In the genomic region with DNA sequence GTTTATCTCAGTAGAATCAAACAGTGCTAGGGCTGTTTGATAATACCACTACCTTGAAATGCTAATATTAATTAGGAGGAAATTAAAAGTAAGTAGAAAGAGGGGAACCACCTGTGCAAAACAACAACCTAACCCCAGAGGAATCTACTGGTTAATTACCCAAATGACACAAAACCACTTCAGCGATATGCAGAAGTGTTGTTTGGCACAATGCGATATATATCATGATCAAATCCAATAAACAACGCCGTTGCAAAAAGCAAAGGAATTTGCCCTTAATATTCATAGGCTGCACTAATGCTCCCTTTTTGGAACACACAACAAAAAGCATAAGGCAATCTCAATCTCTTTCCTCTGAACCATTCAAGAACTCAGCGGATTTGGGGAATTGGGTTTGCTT, we compare ENCODE assay signal across 8 cellular contexts. TPM values are rescaled to one million over a fixed set of nuclear protein-coding genes. Genes with fewer than 3 reads are reported as not detected.
A peak's percentile ranks its signal among the peaks of the same experiment; 100 is the strongest.
DNase-seq lines count a peak whose midpoint lies in the region; ATAC-seq and TF ChIP-seq lines count a peak whose summit lies in the region.

No MANE protein-coding gene starts in this region.

- peaks cover 11% of the 10 kb centered on the region for H3K36me3 Mint-ChIP-seq in activated B cell treated with CpG ODN at 0.5 μM for 24 hours (ENCODE audit: low read depth)
- H3K36me3 Mint-ChIP-seq in stimulated activated naive B cell treated with anti-CD40 and anti-IgM and Interleukin-4, amounts not matched to agents 10 μg/mL and 1 μg/mL and 100 μg/mL, for 72 hours = peaks cover 2 to 5% of the 10 kb centered on the region in 2 donors

- H3K27me3 Mint-ChIP-seq in activated B cell treated with CpG ODN at 0.5 μM for 24 hours = no peaks in the 10 kb centered on the region
- no peaks in the 10 kb centered on the region for H3K27me3 Mint-ChIP-seq in stimulated activated naive B cell treated with anti-CD40 and anti-IgM and Interleukin-4, amounts not matched to agents 10 μg/mL and 1 μg/mL and 100 μg/mL, for 72 hours

- intact Hi-C loops in activated B cell treated with CpG ODN at 0.5 μM for 24 hours (cut with micrococcal nuclease) = loop anchor here (5.0 to 10.0 kb wide), 4 partner anchors 486 to 1068 kb away; a partner anchor contains a TSS

- peak overlapping the region; percentile 84 for H3K4me3 Mint-ChIP-seq in activated B cell treated with CpG ODN at 0.5 μM for 24 hours
- H3K4me3 Mint-ChIP-seq in stimulated activated naive B cell treated with anti-CD40 and anti-IgM and Interleukin-4, amounts not matched to agents 10 μg/mL and 1 μg/mL and 100 μg/mL, for 72 hours = peak overlapping the region; percentile 88 to 93

- ATAC-seq in activated B cell treated with CpG ODN at 0.5 μM for 24 hours (ENCODE audit: low read depth) (no peak), GM21390 (IDR thresholded peaks at IDR 0.05; ENCODE audit: unreplicated experiment) (no peak)
- no peak for ATAC-seq in stimulated activated naive B cell treated with anti-CD40 and anti-IgM and Interleukin-4, amounts not matched to agents 10 μg/mL and 1 μg/mL and 100 μg/mL, for 72 hours (replicated peaks)

- H3K36me3 ChIP-seq in iPS-18a (ENCODE audit: control insufficient read depth, low read depth, low read length) = no peaks in the 10 kb centered on the region

- no peak overlapping the region for H3K27ac ChIP-seq in iPS-18a (ENCODE audit: low read length)

- H3K27me3 ChIP-seq in iPS-18a (ENCODE audit: control insufficient read depth, insufficient read depth, low read length) = peaks cover 13% of the 10 kb centered on the region

- H3K9me3 Mint-ChIP-seq in activated B cell treated with CpG ODN at 0.5 μM for 24 hours = no peaks in the 10 kb centered on the region
- peaks cover under 1 to 1% of the 10 kb centered on the region in 2 donors for H3K9me3 Mint-ChIP-seq in stimulated activated naive B cell treated with anti-CD40 and anti-IgM and Interleukin-4, amounts not matched to agents 10 μg/mL and 1 μg/mL and 100 μg/mL, for 72 hours

- H3K4me1 Mint-ChIP-seq in activated B cell treated with CpG ODN at 0.5 μM for 24 hours = peaks cover 53% of the 10 kb centered on the region
- H3K4me1 Mint-ChIP-seq in stimulated activated naive B cell treated with anti-CD40 and anti-IgM and Interleukin-4, amounts not matched to agents 10 μg/mL and 1 μg/mL and 100 μg/mL, for 72 hours = peaks cover 26 to 61% of the 10 kb centered on the region in 2 donors

- H3K9me3 ChIP-seq in iPS-18a (ENCODE audit: control insufficient read depth, low read depth, low read length) = no peaks in the 10 kb centered on the region

- CTCF ChIA-PET in activated B cell treated with CpG ODN at 0.5 μM for 24 hours (lab: Charles Lee) = interaction anchor here (1.2 kb wide), 1 partner anchor 169 kb away, joined by 3 read pairs; no protein-coding TSS in a partner anchor

- peaks cover 16% of the 10 kb centered on the region for H3K4me1 ChIP-seq in iPS-18a (ENCODE audit: control insufficient read depth, low read depth, low read length)

- peak overlapping the region; percentile 95 for H3K4me3 ChIP-seq in iPS-18a (ENCODE audit: low read length)

- no peak overlapping the region for H3K27ac Mint-ChIP-seq in activated B cell treated with CpG ODN at 0.5 μM for 24 hours
- H3K27ac Mint-ChIP-seq in stimulated activated naive B cell treated with anti-CD40 and anti-IgM and Interleukin-4, amounts not matched to agents 10 μg/mL and 1 μg/mL and 100 μg/mL, for 72 hours = no peak overlapping the region

- DNase-seq in NCI-H2107 treated with DMSO at 0.1 percent for 48 hours (lab: John Stamatoyannopoulos, UW; ENCODE audit: unreplicated experiment) = peak; percentile 16
- no peak for DNase-seq in NCI-H2107 (lab: John Stamatoyannopoulos, UW)
- DNase-seq in activated B cell treated with CpG ODN at 0.5 μM for 24 hours = no peak
- no peak for DNase-seq in stimulated activated naive B cell treated with anti-CD40 and anti-IgM and Interleukin-4, amounts not matched to agents 10 μg/mL and 1 μg/mL and 100 μg/mL, for 72 hours
- no peak for DNase-seq in NK-92 (lab: John Stamatoyannopoulos, UW; ENCODE audit: unreplicated experiment)
- DNase-seq in stimulated activated CD4-positive, alpha-beta T cell treated with anti-CD3 and anti-CD28 coated beads, Interleukin-15, amount 100 ng/mL, for 24 hours = no peak

- POLR2A ChIA-PET in activated B cell treated with CpG ODN at 0.5 μM for 24 hours (lab: Charles Lee) = interaction anchor here (0.6 kb wide), 1 partner anchor 337 kb away, joined by 4 read pairs; no protein-coding TSS in a partner anchor

- peak overlapping the region; percentile 92 for H3K9ac ChIP-seq in iPS-18a (ENCODE audit: low read length)

- no peak for TF ChIP-seq CTCF in activated B cell treated with CpG ODN at 0.5 μM for 24 hours (IDR thresholded peaks at IDR 0.05)

RNA-seq across cellular contexts. Expression of a gene that starts 1.6 kb away (rescaled TPM):
- 32.5 and 34.1 TPM in 2 replicates for total RNA-seq in activated B cell treated with CpG ODN at 0.5 μM for 24 hours

RNA-seq across cellular contexts. Expression of a gene that starts 29.2 kb away (rescaled TPM):
- total RNA-seq in activated B cell treated with CpG ODN at 0.5 μM for 24 hours = 0.49 and 1.4 TPM in 2 replicates
